11 cellular contexts compared by ENCODE assay signal in genomic region chr9:83701769-83702168, GRCh38. TPM values are rescaled to one million over a fixed set of nuclear protein-coding genes. Genes with fewer than 3 reads are reported as not detected.
DNase-seq lines count a peak whose midpoint lies in the region; ATAC-seq and TF ChIP-seq lines count a peak whose summit lies in the region.
"Had no signal": no experiment of that assay in that cellular context is flagged by ENCODE, and none has a peak within 500 bp of the region (broad histone marks: within the 10 kb centered on the region; RNA-seq: fewer than 3 reads in every experiment).

No MANE protein-coding gene starts in this region.

- peak; percentile 59 for DNase-seq in AG09309 (ENCODE audit: low read depth)
- no peak for DNase-seq in H9
- peak; percentile 67 for DNase-seq in astrocyte of the hippocampus (ENCODE audit: low read depth, low spot score)
- no peak for DNase-seq in left colon
- no peak for DNase-seq in inferior parietal cortex (ENCODE audit: extremely low spot score)
- DNase-seq in GM13976 (ENCODE audit: low spot score), result no peak
- DNase-seq in hippocampal formation (lab: John Stamatoyannopoulos, UW), result no peak
- DNase-seq: activated naive CD8-positive, alpha-beta T cell treated with anti-CD3 and anti-CD28 coated beads, Interleukin-2, amount 10 ng/mL, durations not matched to agents 7 days and 5 days; GDM1; MM.1S had no signal

- no peak overlapping the region for H3K4me3 ChIP-seq in AG09309 (ENCODE audit: control insufficient read depth, low read depth, low read length)

- in situ Hi-C loops in GM13976 (cut with MboI; ENCODE audit: low sequenced_read_pairs, unreplicated experiment), result no loop called here

- H3K9me3 ChIP-seq in H9 (ENCODE audit: control insufficient read depth, low read depth, low read length), result no peaks in the 10 kb centered on the region

- H3K56ac ChIP-seq in H9 (ENCODE audit: insufficient read length, low read depth, low read length), result no peak overlapping the region

- H3K27ac Mint-ChIP-seq in H9, result peak overlapping the region; percentile 4 to 69 (median 21); a peak in 4 of 7 replicates
- H3K27ac Mint-ChIP-seq: activated naive CD8-positive, alpha-beta T cell treated with anti-CD3 and anti-CD28 coated beads, Interleukin-2, amount 10 ng/mL, durations not matched to agents 7 days and 5 days had no signal

- H3K23ac ChIP-seq in H9 (ENCODE audit: insufficient read length, low read depth, low read length), result no peak overlapping the region

- no peaks in the 10 kb centered on the region; the same call in 1 of the 2 replicates for H3K4me1 ChIP-seq in H9 (ENCODE audit: insufficient read depth, low read length)

- no peak overlapping the region for H2BK12ac ChIP-seq in H9 (ENCODE audit: insufficient read length, low read depth, low read length)

- H3K79me1 ChIP-seq in H9 (ENCODE audit: insufficient read depth, low read depth, low read length, poor library complexity, severe bottlenecking), result peaks cover 3% of the 10 kb centered on the region

- H3K4me1 Mint-ChIP-seq in H9, result peaks cover 36% of the 10 kb centered on the region in 2 experiments

- H2AFZ ChIP-seq in H9 (ENCODE audit: low read length), result no peak overlapping the region

- no peak overlapping the region for H4K5ac ChIP-seq in H9 (ENCODE audit: insufficient read length, low read depth, low read length)

- no peaks in the 10 kb centered on the region for H4K20me1 ChIP-seq in H9 (ENCODE audit: control insufficient read depth, insufficient read depth, insufficient read length)

- no peak overlapping the region for H2BK120ac ChIP-seq in H9 (ENCODE audit: low read depth, low read length, poor library complexity, severe bottlenecking)

- peaks cover 85% of the 10 kb centered on the region for H3K79me2 ChIP-seq in H9 (ENCODE audit: insufficient read depth, low read length)

- no peak overlapping the region for H3K14ac ChIP-seq in H9 (ENCODE audit: insufficient read depth, low read length)

- ATAC-seq in left colon (peak; percentile 79), HG03354 (IDR thresholded peaks at IDR 0.05; ENCODE audit: poor library complexity, severe bottlenecking, unreplicated experiment) (no peak)

- H3K4me2 ChIP-seq in H9 (ENCODE audit: insufficient read depth, insufficient read length, low read length), result no peak overlapping the region

- no peak overlapping the region for H2BK20ac ChIP-seq in H9 (ENCODE audit: low read depth, low read length, poor library complexity, severe bottlenecking)

- no peak overlapping the region for H3K9ac ChIP-seq in H9 (ENCODE audit: extremely low read depth, insufficient read length, low read length)

- peaks cover 3 to 4% of the 10 kb centered on the region in 2 experiments; a peak in 3 of 5 replicates for H3K9me3 Mint-ChIP-seq in H9
- H3K9me3 Mint-ChIP-seq: activated naive CD8-positive, alpha-beta T cell treated with anti-CD3 and anti-CD28 coated beads, Interleukin-2, amount 10 ng/mL, durations not matched to agents 7 days and 5 days had no signal

- H2BK15ac ChIP-seq in H9 (ENCODE audit: low read depth, low read length), result no peak overlapping the region

- peaks cover 14 to 20% (median 20%) of the 10 kb centered on the region in 3 experiments for H3K36me3 Mint-ChIP-seq in H9 (ENCODE audit: insufficient read depth in 1 of 3, low read depth in 3 of 3)

- no peak overlapping the region for H4K8ac ChIP-seq in H9 (replicated peaks; ENCODE audit: insufficient read length, low read depth, low read length)

- no peaks in the 10 kb centered on the region for H3K27me3 ChIP-seq in H9 (ENCODE audit: insufficient read depth, low read length)

- H3K27me3 Mint-ChIP-seq in H9 (ENCODE audit: low read depth), result no peaks in the 10 kb centered on the region
- H3K27me3 Mint-ChIP-seq: activated naive CD8-positive, alpha-beta T cell treated with anti-CD3 and anti-CD28 coated beads, Interleukin-2, amount 10 ng/mL, durations not matched to agents 7 days and 5 days had no signal

- H3K18ac ChIP-seq in H9 (ENCODE audit: insufficient read length, low read depth, low read length), result no peak overlapping the region

- intact Hi-C loops in left colon (cut with DNase I, micrococcal nuclease), result no loop called here

- no peak overlapping the region for H3K4ac ChIP-seq in H9 (ENCODE audit: low read depth, low read length)

- H2AK5ac ChIP-seq in H9 (ENCODE audit: insufficient read length, low read length), result no peak overlapping the region

- no CpG with 5 or more reads among the region's 6 CpGs for WGBS in H9 (ENCODE audit: extremely low coverage, insufficient read length, low lambda C conversion rate)

- H3K4me3 Mint-ChIP-seq in H9, result no peak overlapping the region
- H3K4me3 Mint-ChIP-seq: activated naive CD8-positive, alpha-beta T cell treated with anti-CD3 and anti-CD28 coated beads, Interleukin-2, amount 10 ng/mL, durations not matched to agents 7 days and 5 days had no signal

- TF ChIP-seq CTCF in AG09309 (IDR thresholded peaks at IDR 0.05; ENCODE audit: control insufficient read depth, insufficient read depth, low read depth, low read length, missing control alignments) (no peak), H9 (conservative IDR thresholded peaks at IDR 0.05) (no peak), GM13976 (IDR thresholded peaks at IDR 0.05; ENCODE audit: borderline replicate concordance, control extremely low read depth, extremely low read depth, insufficient read depth, missing control alignments) (no peak)

- no peak overlapping the region for H2BK5ac ChIP-seq in H9 (ENCODE audit: insufficient read length, low read length)

- H4K91ac ChIP-seq in H9 (ENCODE audit: insufficient read length, low read depth, low read length), result no peak overlapping the region

- no peak overlapping the region for H3T11ph ChIP-seq in H9 (ENCODE audit: low read length)

- H3K27ac ChIP-seq in H9 (ENCODE audit: insufficient read length, low read depth, low read length), result no peak overlapping the region

- H3K23me2 ChIP-seq in H9 (ENCODE audit: insufficient read length, low read depth, low read length, poor library complexity, severe bottlenecking), result peaks cover 3% of the 10 kb centered on the region

RNA-seq across cellular contexts. Expression of gene UBQLN1, which starts 6.0 kb away (rescaled TPM):
- 111 and 116 TPM in 2 replicates for total RNA-seq in H9 (2021)
- total RNA-seq in left colon, result 10 to 100 TPM; 78.1 to 79.2 TPM

Comparison
In these comparisons a context has a peak if more than half of its experiments do, and no peak if none do; other contexts are left out.
1. DNase-seq: peak in AG09309 (single experiment) and astrocyte of the hippocampus (single experiment); none in H9 (single experiment), left colon (0 of 2), inferior parietal cortex (single experiment), GM13976 (single experiment) and hippocampal formation (0 of 2).